ENCODE assay signal across 18 cellular contexts in genomic region chr6:36857325-36857724, GRCh38. TPM values are rescaled to one million over a fixed set of nuclear protein-coding genes. Genes with fewer than 3 reads are reported as not detected.
DNase-seq lines count a peak whose midpoint lies in the region; ATAC-seq and TF ChIP-seq lines count a peak whose summit lies in the region.
"Had no signal": no experiment of that assay in that cellular context is flagged by ENCODE, and none has a peak within 500 bp of the region (broad histone marks: within the 10 kb centered on the region; RNA-seq: fewer than 3 reads in every experiment).

No MANE protein-coding gene starts in this region.

- CTCF ChIA-PET in WTC11 (lab: Charles Lee), result interaction anchor here (1.1 kb wide), 2 partner anchors 8 to 17 kb away, joined by 3 read pairs; partner anchors contain the start of gene PPIL1

- intact Hi-C loops in cardiac septum (cut with DNase I), result no loop called here

- H3K36me3 Mint-ChIP-seq in WTC11, result peaks cover 65% of the 10 kb centered on the region

- peaks cover 0 to 43% of the 10 kb centered on the region in 2 donors for H3K4me1 ChIP-seq in right atrium auricular region
- H3K4me1 ChIP-seq: Caco-2, HAP-1 had no signal

- no peaks in the 10 kb centered on the region for H3K27me3 Mint-ChIP-seq in WTC11 (ENCODE audit: low read depth)
- H3K27me3 Mint-ChIP-seq: CD8-positive, alpha-beta memory T cell had no signal

- H3K27me3 ChIP-seq in right atrium auricular region, result no peaks in the 10 kb centered on the region
- H3K27me3 ChIP-seq: BLaER1 had no signal

- H3K27ac ChIP-seq in right atrium auricular region, result peak overlapping the region; percentile 71 to 91
- H3K27ac ChIP-seq: BLaER1, HL-60 had no signal

- peaks cover 23% of the 10 kb centered on the region for H3K4me1 Mint-ChIP-seq in WTC11

- ATAC-seq in WTC11, result no peak
- ATAC-seq in activated CD4-positive, CD25-positive, alpha-beta regulatory T cell treated with anti-CD3 and anti-CD28 coated beads, Interleukin-2, amount 50 U/mL, for 24 hours, result no peak

- H3K36me3 ChIP-seq in right atrium auricular region, result peaks cover 7% of the 10 kb centered on the region

- H3K27ac Mint-ChIP-seq in WTC11, result no peak overlapping the region

- no peak overlapping the region for H3K4me3 ChIP-seq in right atrium auricular region
- H3K4me3 ChIP-seq: BLaER1, HAP-1 had no signal

- no peaks in the 10 kb centered on the region for H3K9me3 ChIP-seq in right atrium auricular region
- H3K9me3 ChIP-seq: BLaER1, Caco-2, HAP-1 had no signal

- no peaks in the 10 kb centered on the region for H3K9me3 Mint-ChIP-seq in WTC11
- H3K9me3 Mint-ChIP-seq: CD8-positive, alpha-beta memory T cell had no signal

- no peak for TF ChIP-seq CTCF in right atrium auricular region (IDR thresholded peaks at IDR 0.05)
- no peak for TF ChIP-seq CTCF in WTC11 (IDR thresholded peaks at IDR 0.05)

- no peak overlapping the region for H3K4me3 Mint-ChIP-seq in WTC11
- H3K4me3 Mint-ChIP-seq: CD8-positive, alpha-beta memory T cell had no signal

- DNase-seq in right atrium auricular region (ENCODE audit: low spot score) (peak; percentile 16), cardiac septum (ENCODE audit: low spot score) (no peak), WTC11 (ENCODE audit: low spot score) (no peak), islet precursor cell (peak; percentile 10), activated gamma-delta T cell treated with Interleukin-2 at 50 U/mL for 16 hours (no peak), DMS 273 (lab: John Stamatoyannopoulos, UW; ENCODE audit: unreplicated experiment) (no peak)
- DNase-seq: 8988T; AML-193; Caco-2; CD8-positive, alpha-beta memory T cell; DMS53; GF-D8; GOT3; IMR-90 had no signal

- POLR2A ChIA-PET in WTC11 (lab: Charles Lee), result no interaction called here

TF ChIP-seq in WTC11, 78 proteins besides CTCF, POLR2A, EP300 and RAD21:
- TF ChIP-seq ATF2 (CRISPR knock-in tag; IDR thresholded peaks at IDR 0.05; ENCODE audit: borderline replicate concordance, low read depth) (no peak), ZNF121 (CRISPR knock-in tag; IDR thresholded peaks at IDR 0.05) (peak; percentile 62; the same call in 1 of the 2 replicates), NFE2L1 (CRISPR knock-in tag; IDR thresholded peaks at IDR 0.05) (no peak), ERG (CRISPR knock-in tag; IDR thresholded peaks at IDR 0.05) (no peak)

RNA-seq across cellular contexts. Expression of gene PPIL1, which starts 17.3 kb away (rescaled TPM):
- total RNA-seq in right atrium auricular region (10 to 100 TPM; 41.1 to 53.7 TPM), cardiac septum (24.9 TPM), WTC11 (2021) (64.2 to 69.8 TPM (median 66.6 TPM) in 3 replicates)

RNA-seq across cellular contexts. Expression of gene CPNE5, which starts 18.1 kb away (rescaled TPM):
- total RNA-seq in right atrium auricular region (10 to 100 TPM; 36.7 to 47.4 TPM), cardiac septum (6.7 TPM), WTC11 (2021) (0.44 to 0.71 TPM (median 0.48 TPM) in 3 replicates)
- total RNA-seq: Caco-2, IMR-90 had no signal

RNA-seq across cellular contexts. Expression of gene C6orf89, which starts 28.4 kb away (rescaled TPM):
- total RNA-seq in right atrium auricular region, result 10 to 100 TPM; 55.0 to 59.5 TPM
- 49.2 TPM for total RNA-seq in cardiac septum
- 13.2 to 15.6 TPM (median 15.0 TPM) in 3 replicates for total RNA-seq in WTC11 (2021)

Comparison
In these comparisons a context has a peak if more than half of its experiments do, and no peak if none do; other contexts are left out.
1. DNase-seq: peak in right atrium auricular region (single experiment) and islet precursor cell (single experiment); none in cardiac septum (single experiment), WTC11 (single experiment), activated gamma-delta T cell treated with Interleukin-2 at 50 U/mL for 16 hours (single experiment) and DMS 273 (single experiment).